23 cellular contexts compared by ENCODE assay signal in genomic region chr4:84697159-84697558, GRCh38.
"Had no signal": no experiment of that assay in that cellular context is flagged by ENCODE, and none has a peak within 500 bp of the region (broad histone marks: within the 10 kb centered on the region; RNA-seq: fewer than 3 reads in every experiment).

No MANE protein-coding gene starts in this region.

- H3K27ac ChIP-seq: body of pancreas, colonic mucosa, tibial nerve had no signal

- H3K4me1 Mint-ChIP-seq: activated naive CD8-positive, alpha-beta T cell treated with anti-CD3 and anti-CD28 coated beads for 36 hours; endodermal cell; mesothelial cell of epicardium; nephron progenitor cell had no signal

- H3K4me3 ChIP-seq: body of pancreas, colonic mucosa, lung, tibial nerve had no signal

- H3K9me3 Mint-ChIP-seq: activated CD4-positive, alpha-beta memory T cell treated with anti-CD3 and anti-CD28 coated beads, Interleukin-2, amount 10 ng/mL, durations not matched to agents 7 days and 5 days; activated naive CD8-positive, alpha-beta T cell treated with anti-CD3 and anti-CD28 coated beads for 36 hours; endodermal cell; mesothelial cell of epicardium; nephron progenitor cell had no signal

- H3K27ac Mint-ChIP-seq: activated CD4-positive, alpha-beta memory T cell treated with anti-CD3 and anti-CD28 coated beads, Interleukin-2, amount 10 ng/mL, durations not matched to agents 7 days and 5 days; activated CD8-positive, alpha-beta memory T cell treated with anti-CD3 and anti-CD28 coated beads, Interleukin-2, amount 10 ng/mL, durations not matched to agents 7 days and 5 days; activated naive CD8-positive, alpha-beta T cell treated with anti-CD3 and anti-CD28 coated beads for 36 hours; endodermal cell; mesothelial cell of epicardium had no signal

- H3K36me3 ChIP-seq: colonic mucosa had no signal

- H3K27me3 Mint-ChIP-seq: activated CD4-positive, alpha-beta memory T cell treated with anti-CD3 and anti-CD28 coated beads, Interleukin-2, amount 10 ng/mL, durations not matched to agents 7 days and 5 days had no signal

- H3K4me1 ChIP-seq: body of pancreas, colonic mucosa, tibial nerve had no signal

- H3K9me3 ChIP-seq: body of pancreas, colonic mucosa, tibial nerve had no signal

- ATAC-seq: activated CD8-positive, alpha-beta memory T cell treated with anti-CD3 and anti-CD28 coated beads, Interleukin-2, amount 10 ng/mL, durations not matched to agents 7 days and 5 days; body of pancreas had no signal

- H3K4me3 Mint-ChIP-seq: activated CD4-positive, alpha-beta memory T cell treated with anti-CD3 and anti-CD28 coated beads, Interleukin-2, amount 10 ng/mL, durations not matched to agents 7 days and 5 days; activated CD8-positive, alpha-beta memory T cell treated with anti-CD3 and anti-CD28 coated beads, Interleukin-2, amount 10 ng/mL, durations not matched to agents 7 days and 5 days; activated naive CD8-positive, alpha-beta T cell treated with anti-CD3 and anti-CD28 coated beads for 36 hours; endodermal cell; mesothelial cell of epicardium; nephron progenitor cell had no signal

- H3K36me3 Mint-ChIP-seq: activated CD8-positive, alpha-beta memory T cell treated with anti-CD3 and anti-CD28 coated beads, Interleukin-2, amount 10 ng/mL, durations not matched to agents 7 days and 5 days; activated naive CD8-positive, alpha-beta T cell treated with anti-CD3 and anti-CD28 coated beads for 36 hours had no signal

- FAIRE-seq: urothelium cell line had no signal

- DNase-seq: activated CD4-positive, alpha-beta memory T cell treated with anti-CD3 and anti-CD28 coated beads, Interleukin-2, amount 10 ng/mL, durations not matched to agents 7 days and 5 days; activated CD4-positive, alpha-beta T cell treated with anti-CD3 and anti-CD28 coated beads for 48 hours; activated CD4-positive, CD25-positive, alpha-beta regulatory T cell; activated CD8-positive, alpha-beta memory T cell treated with anti-CD3 and anti-CD28 coated beads, Interleukin-2, amount 10 ng/mL, durations not matched to agents 7 days and 5 days; activated naive CD8-positive, alpha-beta T cell treated with anti-CD3 and anti-CD28 coated beads for 36 hours; amygdala; body of pancreas; central memory CD4-positive, alpha-beta T cell; colonic mucosa; endodermal cell; foreskin melanocyte; glutamatergic neuron; hippocampal formation; islet precursor cell; nephron progenitor cell; nucleus accumbens; retina; stimulated activated CD4-positive, alpha-beta T cell treated with anti-CD3 and anti-CD28 coated beads, Interleukin-2, amount 100 ng/mL, for 24 hours; stimulated activated naive CD4-positive, alpha-beta T cell treated with Interleukin-2 at 50 U/mL for 16 hours had no signal

- H3K27me3 ChIP-seq: body of pancreas, colonic mucosa, tibial nerve had no signal
